8 cellular contexts compared by ENCODE assay signal in genomic region chr2:38462121-38462634, GRCh38.
A peak's percentile ranks its signal among the peaks of the same experiment; 100 is the strongest.
DNase-seq lines count a peak whose midpoint lies in the region; ATAC-seq and TF ChIP-seq lines count a peak whose summit lies in the region.

No MANE protein-coding gene starts in this region.

- ATAC-seq in HG02970 (IDR thresholded peaks at IDR 0.05; ENCODE audit: low FRiP score, unreplicated experiment) (no peak), GM18858 (IDR thresholded peaks at IDR 0.05; ENCODE audit: unreplicated experiment) (no peak), HG03378 (IDR thresholded peaks at IDR 0.05; ENCODE audit: unreplicated experiment) (no peak)

- DNase-seq in GOT3 (lab: John Stamatoyannopoulos, UW) (peak; percentile 13), RKO (ENCODE audit: low spot score) (peak; percentile 75), epithelial cell of proximal tubule (ENCODE audit: low read depth) (peak; percentile 66), NCI-H82 (lab: John Stamatoyannopoulos, UW) (no peak)
- peak; percentile 18 for DNase-seq in stimulated activated CD4-positive, alpha-beta T cell treated with anti-CD3 and anti-CD28 coated beads, Interleukin-12 subunit alpha, Interleukin-12 subunit beta, amount 100 ng/mL, for 4 hours

- no peak for TF ChIP-seq CTCF in epithelial cell of proximal tubule (conservative IDR thresholded peaks at IDR 0.05; ENCODE audit: low read depth, low read length)

- H3K4me3 ChIP-seq in epithelial cell of proximal tubule (ENCODE audit: low read depth, low read length), result no peak overlapping the region
